Comparison of ENCODE assay signal across 1 cellular context in genomic region chr14:70600382-70601157, GRCh38.
A peak's percentile ranks its signal among the peaks of the same experiment; 100 is the strongest.
TF ChIP-seq lines count a peak whose summit lies in the region.

MED6 (minus strand) TSS chr14:70600655; CDS start chr14:70600637, 18 bp downstream.

TF ChIP-seq in HepG2, 621 proteins besides CTCF, POLR2A, EP300 and RAD21 (continued from another document and continues in another):
- TF ChIP-seq ZNF614 (CRISPR knock-in tag; IDR thresholded peaks at IDR 0.05; ENCODE audit: borderline replicate concordance) (no peak), ZNF7 (CRISPR knock-in tag; IDR thresholded peaks at IDR 0.05) (no peak), SNAI1 (CRISPR knock-in tag; IDR thresholded peaks at IDR 0.05; ENCODE audit: borderline replicate concordance) (no peak), ZMYM2 (CRISPR knock-in tag; IDR thresholded peaks at IDR 0.05) (no peak), ZNF383 (CRISPR knock-in tag; IDR thresholded peaks at IDR 0.05; ENCODE audit: borderline replicate concordance) (no peak), ZNF629 (CRISPR knock-in tag; conservative IDR thresholded peaks at IDR 0.05) (no peak), ZNF446 (CRISPR knock-in tag; IDR thresholded peaks at IDR 0.05) (no peak), JDP2 (CRISPR knock-in tag; IDR thresholded peaks at IDR 0.05; ENCODE audit: borderline replicate concordance) (no peak), NFE2L1 (CRISPR knock-in tag; IDR thresholded peaks at IDR 0.05; ENCODE audit: borderline replicate concordance) (no peak), MAX (IDR thresholded peaks at IDR 0.05) (peak; percentile 57), HMGA1 (CRISPR knock-in tag; conservative IDR thresholded peaks at IDR 0.05) (no peak), MED1 (CRISPR knock-in tag; IDR thresholded peaks at IDR 0.05) (0 out of 2 replicates have a peak, but pooled peaks have one; percentile 14), REPIN1 (CRISPR knock-in tag; IDR thresholded peaks at IDR 0.05; ENCODE audit: borderline replicate concordance, low read depth) (peak; percentile 22; the same call in 1 of the 2 replicates), SRY (CRISPR knock-in tag; IDR thresholded peaks at IDR 0.05) (no peak), HNRNPK (IDR thresholded peaks at IDR 0.05; ENCODE audit: low read depth, low read length, poor library complexity, severe bottlenecking) (peak; percentile 97), ZBTB21 (CRISPR knock-in tag; IDR thresholded peaks at IDR 0.05) (no peak), ZNF160 (CRISPR knock-in tag; IDR thresholded peaks at IDR 0.05) (no peak), KLF16 (CRISPR knock-in tag; IDR thresholded peaks at IDR 0.05) (peak in 1 of 2 experiments; percentile 56; a peak in 1 of 4 replicates), ZBTB20 (CRISPR knock-in tag; IDR thresholded peaks at IDR 0.05; ENCODE audit: borderline replicate concordance, low read depth) (no peak), ZNF784 (CRISPR knock-in tag; IDR thresholded peaks at IDR 0.05; ENCODE audit: borderline replicate concordance) (no peak), YY1 (IDR thresholded peaks at IDR 0.05; ENCODE audit: insufficient read depth, insufficient replicate concordance, low read depth, low read length) (peak; percentile 92), ELF4 (CRISPR knock-in tag; IDR thresholded peaks at IDR 0.05; ENCODE audit: borderline replicate concordance) (no peak), DMTF1 (CRISPR knock-in tag; IDR thresholded peaks at IDR 0.05) (no peak), ZNF556 (CRISPR knock-in tag; IDR thresholded peaks at IDR 0.05; ENCODE audit: borderline replicate concordance) (no peak; the same call in 1 of the 2 replicates), HNF1B (CRISPR knock-in tag; IDR thresholded peaks at IDR 0.05) (no peak), NFIC (IDR thresholded peaks at IDR 0.05; ENCODE audit: low read length) (no peak), U2AF1 (optimal IDR thresholded peaks at IDR 0.05; ENCODE audit: low read depth, low read length) (no peak), ZNF557 (CRISPR knock-in tag; IDR thresholded peaks at IDR 0.05) (no peak), ZSCAN25 (CRISPR knock-in tag; IDR thresholded peaks at IDR 0.05) (peak; percentile 48; the same call in 1 of the 2 replicates), ATF1 (CRISPR knock-in tag; IDR thresholded peaks at IDR 0.05) (peak; percentile 98), ATF3 (CRISPR knock-in tag; IDR thresholded peaks at IDR 0.05) (no peak)
- TF ChIP-seq, protein P1, sequence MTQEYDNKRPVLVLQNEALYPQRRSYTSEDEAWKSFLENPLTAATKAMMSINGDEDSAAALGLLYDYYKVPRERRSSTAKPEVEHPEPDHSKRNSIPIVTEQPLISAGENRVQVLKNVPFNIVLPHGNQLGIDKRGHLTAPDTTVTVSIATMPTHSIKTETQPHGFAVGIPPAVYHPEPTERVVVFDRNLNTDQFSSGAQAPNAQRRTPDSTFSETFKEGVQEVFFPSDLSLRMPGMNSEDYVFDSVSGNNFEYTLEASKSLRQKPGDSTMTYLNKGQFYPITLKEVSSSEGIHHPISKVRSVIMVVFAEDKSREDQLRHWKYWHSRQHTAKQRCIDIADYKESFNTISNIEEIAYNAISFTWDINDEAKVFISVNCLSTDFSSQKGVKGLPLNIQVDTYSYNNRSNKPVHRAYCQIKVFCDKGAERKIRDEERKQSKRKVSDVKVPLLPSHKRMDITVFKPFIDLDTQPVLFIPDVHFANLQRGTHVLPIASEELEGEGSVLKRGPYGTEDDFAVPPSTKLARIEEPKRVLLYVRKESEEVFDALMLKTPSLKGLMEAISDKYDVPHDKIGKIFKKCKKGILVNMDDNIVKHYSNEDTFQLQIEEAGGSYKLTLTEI (CRISPR knock-in tag; conservative IDR thresholded peaks at IDR 0.05): no peak
- TF ChIP-seq, protein P2, sequence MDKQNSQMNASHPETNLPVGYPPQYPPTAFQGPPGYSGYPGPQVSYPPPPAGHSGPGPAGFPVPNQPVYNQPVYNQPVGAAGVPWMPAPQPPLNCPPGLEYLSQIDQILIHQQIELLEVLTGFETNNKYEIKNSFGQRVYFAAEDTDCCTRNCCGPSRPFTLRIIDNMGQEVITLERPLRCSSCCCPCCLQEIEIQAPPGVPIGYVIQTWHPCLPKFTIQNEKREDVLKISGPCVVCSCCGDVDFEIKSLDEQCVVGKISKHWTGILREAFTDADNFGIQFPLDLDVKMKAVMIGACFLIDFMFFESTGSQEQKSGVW (CRISPR knock-in tag; IDR thresholded peaks at IDR 0.05; ENCODE audit: borderline replicate concordance): no peak
- TF ChIP-seq, protein P3, sequence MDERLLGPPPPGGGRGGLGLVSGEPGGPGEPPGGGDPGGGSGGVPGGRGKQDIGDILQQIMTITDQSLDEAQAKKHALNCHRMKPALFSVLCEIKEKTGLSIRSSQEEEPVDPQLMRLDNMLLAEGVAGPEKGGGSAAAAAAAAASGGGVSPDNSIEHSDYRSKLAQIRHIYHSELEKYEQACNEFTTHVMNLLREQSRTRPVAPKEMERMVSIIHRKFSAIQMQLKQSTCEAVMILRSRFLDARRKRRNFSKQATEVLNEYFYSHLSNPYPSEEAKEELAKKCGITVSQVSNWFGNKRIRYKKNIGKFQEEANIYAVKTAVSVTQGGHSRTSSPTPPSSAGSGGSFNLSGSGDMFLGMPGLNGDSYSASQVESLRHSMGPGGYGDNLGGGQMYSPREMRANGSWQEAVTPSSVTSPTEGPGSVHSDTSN (CRISPR knock-in tag; IDR thresholded peaks at IDR 0.05): no peak
- TF ChIP-seq, protein P4, sequence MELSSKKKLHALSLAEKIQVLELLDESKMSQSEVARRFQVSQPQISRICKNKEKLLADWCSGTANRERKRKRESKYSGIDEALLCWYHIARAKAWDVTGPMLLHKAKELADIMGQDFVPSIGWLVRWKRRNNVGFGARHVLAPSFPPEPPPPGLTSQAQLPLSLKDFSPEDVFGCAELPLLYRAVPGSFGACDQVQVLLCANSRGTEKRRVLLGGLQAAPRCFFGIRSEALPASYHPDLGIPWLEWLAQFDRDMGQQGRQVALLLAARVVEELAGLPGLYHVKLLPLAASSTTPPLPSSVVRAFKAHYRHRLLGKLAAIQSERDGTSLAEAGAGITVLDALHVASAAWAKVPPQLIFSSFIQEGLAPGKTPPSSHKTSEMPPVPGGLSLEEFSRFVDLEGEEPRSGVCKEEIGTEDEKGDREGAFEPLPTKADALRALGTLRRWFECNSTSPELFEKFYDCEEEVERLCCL (CRISPR knock-in tag; IDR thresholded peaks at IDR 0.05; ENCODE audit: borderline replicate concordance): no peak
- TF ChIP-seq, protein P5, sequence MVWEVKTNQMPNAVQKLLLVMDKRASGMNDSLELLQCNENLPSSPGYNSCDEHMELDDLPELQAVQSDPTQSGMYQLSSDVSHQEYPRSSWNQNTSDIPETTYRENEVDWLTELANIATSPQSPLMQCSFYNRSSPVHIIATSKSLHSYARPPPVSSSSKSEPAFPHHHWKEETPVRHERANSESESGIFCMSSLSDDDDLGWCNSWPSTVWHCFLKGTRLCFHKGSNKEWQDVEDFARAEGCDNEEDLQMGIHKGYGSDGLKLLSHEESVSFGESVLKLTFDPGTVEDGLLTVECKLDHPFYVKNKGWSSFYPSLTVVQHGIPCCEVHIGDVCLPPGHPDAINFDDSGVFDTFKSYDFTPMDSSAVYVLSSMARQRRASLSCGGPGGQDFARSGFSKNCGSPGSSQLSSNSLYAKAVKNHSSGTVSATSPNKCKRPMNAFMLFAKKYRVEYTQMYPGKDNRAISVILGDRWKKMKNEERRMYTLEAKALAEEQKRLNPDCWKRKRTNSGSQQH (CRISPR knock-in tag; IDR thresholded peaks at IDR 0.05; ENCODE audit: low read depth): no peak; the same call in 1 of the 2 replicates
- TF ChIP-seq, protein P6, sequence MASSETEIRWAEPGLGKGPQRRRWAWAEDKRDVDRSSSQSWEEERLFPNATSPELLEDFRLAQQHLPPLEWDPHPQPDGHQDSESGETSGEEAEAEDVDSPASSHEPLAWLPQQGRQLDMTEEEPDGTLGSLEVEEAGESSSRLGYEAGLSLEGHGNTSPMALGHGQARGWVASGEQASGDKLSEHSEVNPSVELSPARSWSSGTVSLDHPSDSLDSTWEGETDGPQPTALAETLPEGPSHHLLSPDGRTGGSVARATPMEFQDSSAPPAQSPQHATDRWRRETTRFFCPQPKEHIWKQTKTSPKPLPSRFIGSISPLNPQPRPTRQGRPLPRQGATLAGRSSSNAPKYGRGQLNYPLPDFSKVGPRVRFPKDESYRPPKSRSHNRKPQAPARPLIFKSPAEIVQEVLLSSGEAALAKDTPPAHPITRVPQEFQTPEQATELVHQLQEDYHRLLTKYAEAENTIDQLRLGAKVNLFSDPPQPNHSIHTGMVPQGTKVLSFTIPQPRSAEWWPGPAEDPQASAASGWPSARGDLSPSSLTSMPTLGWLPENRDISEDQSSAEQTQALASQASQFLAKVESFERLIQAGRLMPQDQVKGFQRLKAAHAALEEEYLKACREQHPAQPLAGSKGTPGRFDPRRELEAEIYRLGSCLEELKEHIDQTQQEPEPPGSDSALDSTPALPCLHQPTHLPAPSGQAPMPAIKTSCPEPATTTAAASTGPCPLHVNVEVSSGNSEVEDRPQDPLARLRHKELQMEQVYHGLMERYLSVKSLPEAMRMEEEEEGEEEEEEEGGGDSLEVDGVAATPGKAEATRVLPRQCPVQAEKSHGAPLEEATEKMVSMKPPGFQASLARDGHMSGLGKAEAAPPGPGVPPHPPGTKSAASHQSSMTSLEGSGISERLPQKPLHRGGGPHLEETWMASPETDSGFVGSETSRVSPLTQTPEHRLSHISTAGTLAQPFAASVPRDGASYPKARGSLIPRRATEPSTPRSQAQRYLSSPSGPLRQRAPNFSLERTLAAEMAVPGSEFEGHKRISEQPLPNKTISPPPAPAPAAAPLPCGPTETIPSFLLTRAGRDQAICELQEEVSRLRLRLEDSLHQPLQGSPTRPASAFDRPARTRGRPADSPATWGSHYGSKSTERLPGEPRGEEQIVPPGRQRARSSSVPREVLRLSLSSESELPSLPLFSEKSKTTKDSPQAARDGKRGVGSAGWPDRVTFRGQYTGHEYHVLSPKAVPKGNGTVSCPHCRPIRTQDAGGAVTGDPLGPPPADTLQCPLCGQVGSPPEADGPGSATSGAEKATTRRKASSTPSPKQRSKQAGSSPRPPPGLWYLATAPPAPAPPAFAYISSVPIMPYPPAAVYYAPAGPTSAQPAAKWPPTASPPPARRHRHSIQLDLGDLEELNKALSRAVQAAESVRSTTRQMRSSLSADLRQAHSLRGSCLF (CRISPR knock-in tag; IDR thresholded peaks at IDR 0.05; ENCODE audit: borderline replicate concordance): no peak
- TF ChIP-seq, protein P7, sequence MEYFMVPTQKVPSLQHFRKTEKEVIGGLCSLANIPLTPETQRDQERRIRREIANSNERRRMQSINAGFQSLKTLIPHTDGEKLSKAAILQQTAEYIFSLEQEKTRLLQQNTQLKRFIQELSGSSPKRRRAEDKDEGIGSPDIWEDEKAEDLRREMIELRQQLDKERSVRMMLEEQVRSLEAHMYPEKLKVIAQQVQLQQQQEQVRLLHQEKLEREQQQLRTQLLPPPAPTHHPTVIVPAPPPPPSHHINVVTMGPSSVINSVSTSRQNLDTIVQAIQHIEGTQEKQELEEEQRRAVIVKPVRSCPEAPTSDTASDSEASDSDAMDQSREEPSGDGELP (IDR thresholded peaks at IDR 0.05; ENCODE audit: borderline replicate concordance, low read depth): no peak
- TF ChIP-seq, protein P8, sequence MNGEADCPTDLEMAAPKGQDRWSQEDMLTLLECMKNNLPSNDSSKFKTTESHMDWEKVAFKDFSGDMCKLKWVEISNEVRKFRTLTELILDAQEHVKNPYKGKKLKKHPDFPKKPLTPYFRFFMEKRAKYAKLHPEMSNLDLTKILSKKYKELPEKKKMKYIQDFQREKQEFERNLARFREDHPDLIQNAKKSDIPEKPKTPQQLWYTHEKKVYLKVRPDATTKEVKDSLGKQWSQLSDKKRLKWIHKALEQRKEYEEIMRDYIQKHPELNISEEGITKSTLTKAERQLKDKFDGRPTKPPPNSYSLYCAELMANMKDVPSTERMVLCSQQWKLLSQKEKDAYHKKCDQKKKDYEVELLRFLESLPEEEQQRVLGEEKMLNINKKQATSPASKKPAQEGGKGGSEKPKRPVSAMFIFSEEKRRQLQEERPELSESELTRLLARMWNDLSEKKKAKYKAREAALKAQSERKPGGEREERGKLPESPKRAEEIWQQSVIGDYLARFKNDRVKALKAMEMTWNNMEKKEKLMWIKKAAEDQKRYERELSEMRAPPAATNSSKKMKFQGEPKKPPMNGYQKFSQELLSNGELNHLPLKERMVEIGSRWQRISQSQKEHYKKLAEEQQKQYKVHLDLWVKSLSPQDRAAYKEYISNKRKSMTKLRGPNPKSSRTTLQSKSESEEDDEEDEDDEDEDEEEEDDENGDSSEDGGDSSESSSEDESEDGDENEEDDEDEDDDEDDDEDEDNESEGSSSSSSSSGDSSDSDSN (CRISPR knock-in tag; IDR thresholded peaks at IDR 0.05): no peak
